1 cellular context compared by ENCODE assay signal in genomic region chr17:45277216-45277849, GRCh38.
TF ChIP-seq lines count a peak whose summit lies in the region.

No MANE protein-coding gene starts in this region.

TF ChIP-seq in HepG2, 621 proteins besides CTCF, POLR2A, EP300 and RAD21 (continued from another document and continues in another):
- TF ChIP-seq PCBP1 (IDR thresholded peaks at IDR 0.05; ENCODE audit: borderline replicate concordance, low read depth, low read length), result no peak
- peak; percentile 52; the same call in 1 of the 2 replicates for TF ChIP-seq KAT8 (CRISPR knock-in tag; IDR thresholded peaks at IDR 0.05)
- TF ChIP-seq NR2F6 (IDR thresholded peaks at IDR 0.05), result 0 out of 2 replicates have a peak, but pooled peaks have one; percentile 34
- TF ChIP-seq NR2F6 (CRISPR knock-in tag; IDR thresholded peaks at IDR 0.05), result no peak; the same call in 1 of the 2 replicates
- TF ChIP-seq ZFP36L2 (CRISPR knock-in tag; IDR thresholded peaks at IDR 0.05), result no peak
- no peak for TF ChIP-seq NR3C1 (CRISPR knock-in tag; IDR thresholded peaks at IDR 0.05)
- no peak for TF ChIP-seq FOSL1 (CRISPR knock-in tag; IDR thresholded peaks at IDR 0.05; ENCODE audit: borderline replicate concordance)
- TF ChIP-seq ZBTB38 (CRISPR knock-in tag; IDR thresholded peaks at IDR 0.05), result peak; percentile 58
- peak; percentile 43; the same call in 1 of the 2 replicates for TF ChIP-seq PITX1 (CRISPR knock-in tag; IDR thresholded peaks at IDR 0.05)
- TF ChIP-seq TBX3 (IDR thresholded peaks at IDR 0.05; ENCODE audit: borderline replicate concordance), result no peak
- no peak for TF ChIP-seq PREB (CRISPR knock-in tag; IDR thresholded peaks at IDR 0.05)
- TF ChIP-seq SATB2 (CRISPR knock-in tag; IDR thresholded peaks at IDR 0.05), result no peak; the same call in 1 of the 2 replicates
- TF ChIP-seq, protein P1, sequence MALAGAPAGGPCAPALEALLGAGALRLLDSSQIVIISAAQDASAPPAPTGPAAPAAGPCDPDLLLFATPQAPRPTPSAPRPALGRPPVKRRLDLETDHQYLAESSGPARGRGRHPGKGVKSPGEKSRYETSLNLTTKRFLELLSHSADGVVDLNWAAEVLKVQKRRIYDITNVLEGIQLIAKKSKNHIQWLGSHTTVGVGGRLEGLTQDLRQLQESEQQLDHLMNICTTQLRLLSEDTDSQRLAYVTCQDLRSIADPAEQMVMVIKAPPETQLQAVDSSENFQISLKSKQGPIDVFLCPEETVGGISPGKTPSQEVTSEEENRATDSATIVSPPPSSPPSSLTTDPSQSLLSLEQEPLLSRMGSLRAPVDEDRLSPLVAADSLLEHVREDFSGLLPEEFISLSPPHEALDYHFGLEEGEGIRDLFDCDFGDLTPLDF (CRISPR knock-in tag; IDR thresholded peaks at IDR 0.05), result no peak
- no peak for TF ChIP-seq ZNF329 (CRISPR knock-in tag; IDR thresholded peaks at IDR 0.05; ENCODE audit: low read depth)
- TF ChIP-seq SAFB2 (CRISPR knock-in tag; IDR thresholded peaks at IDR 0.05; ENCODE audit: borderline replicate concordance, low read depth), result no peak
- no peak for TF ChIP-seq PTBP1 (IDR thresholded peaks at IDR 0.05; ENCODE audit: low read depth, low read length, poor library complexity, severe bottlenecking)
- TF ChIP-seq, protein P2, sequence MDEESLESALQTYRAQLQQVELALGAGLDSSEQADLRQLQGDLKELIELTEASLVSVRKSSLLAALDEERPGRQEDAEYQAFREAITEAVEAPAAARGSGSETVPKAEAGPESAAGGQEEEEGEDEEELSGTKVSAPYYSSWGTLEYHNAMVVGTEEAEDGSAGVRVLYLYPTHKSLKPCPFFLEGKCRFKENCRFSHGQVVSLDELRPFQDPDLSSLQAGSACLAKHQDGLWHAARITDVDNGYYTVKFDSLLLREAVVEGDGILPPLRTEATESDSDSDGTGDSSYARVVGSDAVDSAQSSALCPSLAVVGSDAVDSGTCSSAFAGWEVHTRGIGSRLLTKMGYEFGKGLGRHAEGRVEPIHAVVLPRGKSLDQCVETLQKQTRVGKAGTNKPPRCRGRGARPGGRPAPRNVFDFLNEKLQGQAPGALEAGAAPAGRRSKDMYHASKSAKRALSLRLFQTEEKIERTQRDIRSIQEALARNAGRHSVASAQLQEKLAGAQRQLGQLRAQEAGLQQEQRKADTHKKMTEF (CRISPR knock-in tag; IDR thresholded peaks at IDR 0.05), result no peak
- no peak for TF ChIP-seq ZNF496 (CRISPR knock-in tag; IDR thresholded peaks at IDR 0.05; ENCODE audit: insufficient replicate concordance)
- no peak for TF ChIP-seq RBM39 (IDR thresholded peaks at IDR 0.05; ENCODE audit: low read depth, low read length, poor library complexity, severe bottlenecking)
- no peak for TF ChIP-seq ASH2L (IDR thresholded peaks at IDR 0.05; ENCODE audit: insufficient read length, low read depth, low read length)
- no peak for TF ChIP-seq MYNN (CRISPR knock-in tag; IDR thresholded peaks at IDR 0.05; ENCODE audit: low read depth)
- TF ChIP-seq, protein P3, sequence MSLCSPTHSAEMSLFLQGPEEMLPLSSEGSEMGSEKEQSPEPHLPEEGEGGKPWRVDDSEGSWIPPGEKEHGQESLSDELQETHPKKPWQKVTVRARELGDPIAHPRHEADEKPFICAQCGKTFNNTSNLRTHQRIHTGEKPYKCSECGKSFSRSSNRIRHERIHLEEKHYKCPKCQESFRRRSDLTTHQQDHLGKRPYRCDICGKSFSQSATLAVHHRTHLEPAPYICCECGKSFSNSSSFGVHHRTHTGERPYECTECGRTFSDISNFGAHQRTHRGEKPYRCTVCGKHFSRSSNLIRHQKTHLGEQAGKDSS (CRISPR knock-in tag; IDR thresholded peaks at IDR 0.05; ENCODE audit: borderline replicate concordance, low read depth), result 0 out of 2 replicates have a peak, but pooled peaks have one; percentile 81
- TF ChIP-seq, protein P4, sequence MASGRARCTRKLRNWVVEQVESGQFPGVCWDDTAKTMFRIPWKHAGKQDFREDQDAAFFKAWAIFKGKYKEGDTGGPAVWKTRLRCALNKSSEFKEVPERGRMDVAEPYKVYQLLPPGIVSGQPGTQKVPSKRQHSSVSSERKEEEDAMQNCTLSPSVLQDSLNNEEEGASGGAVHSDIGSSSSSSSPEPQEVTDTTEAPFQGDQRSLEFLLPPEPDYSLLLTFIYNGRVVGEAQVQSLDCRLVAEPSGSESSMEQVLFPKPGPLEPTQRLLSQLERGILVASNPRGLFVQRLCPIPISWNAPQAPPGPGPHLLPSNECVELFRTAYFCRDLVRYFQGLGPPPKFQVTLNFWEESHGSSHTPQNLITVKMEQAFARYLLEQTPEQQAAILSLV (CRISPR knock-in tag; IDR thresholded peaks at IDR 0.05; ENCODE audit: borderline replicate concordance), result no peak
- TF ChIP-seq ZNF282 (IDR thresholded peaks at IDR 0.05; ENCODE audit: partially characterized antibody), result no peak
- TF ChIP-seq ZSCAN12 (CRISPR knock-in tag; IDR thresholded peaks at IDR 0.05), result no peak
- no peak for TF ChIP-seq HNRNPH1 (optimal IDR thresholded peaks at IDR 0.05; ENCODE audit: low read depth, low read length)
- no peak for TF ChIP-seq FIP1L1 (IDR thresholded peaks at IDR 0.05; ENCODE audit: borderline replicate concordance, insufficient read depth, low read depth, low read length)
- TF ChIP-seq, protein P5, sequence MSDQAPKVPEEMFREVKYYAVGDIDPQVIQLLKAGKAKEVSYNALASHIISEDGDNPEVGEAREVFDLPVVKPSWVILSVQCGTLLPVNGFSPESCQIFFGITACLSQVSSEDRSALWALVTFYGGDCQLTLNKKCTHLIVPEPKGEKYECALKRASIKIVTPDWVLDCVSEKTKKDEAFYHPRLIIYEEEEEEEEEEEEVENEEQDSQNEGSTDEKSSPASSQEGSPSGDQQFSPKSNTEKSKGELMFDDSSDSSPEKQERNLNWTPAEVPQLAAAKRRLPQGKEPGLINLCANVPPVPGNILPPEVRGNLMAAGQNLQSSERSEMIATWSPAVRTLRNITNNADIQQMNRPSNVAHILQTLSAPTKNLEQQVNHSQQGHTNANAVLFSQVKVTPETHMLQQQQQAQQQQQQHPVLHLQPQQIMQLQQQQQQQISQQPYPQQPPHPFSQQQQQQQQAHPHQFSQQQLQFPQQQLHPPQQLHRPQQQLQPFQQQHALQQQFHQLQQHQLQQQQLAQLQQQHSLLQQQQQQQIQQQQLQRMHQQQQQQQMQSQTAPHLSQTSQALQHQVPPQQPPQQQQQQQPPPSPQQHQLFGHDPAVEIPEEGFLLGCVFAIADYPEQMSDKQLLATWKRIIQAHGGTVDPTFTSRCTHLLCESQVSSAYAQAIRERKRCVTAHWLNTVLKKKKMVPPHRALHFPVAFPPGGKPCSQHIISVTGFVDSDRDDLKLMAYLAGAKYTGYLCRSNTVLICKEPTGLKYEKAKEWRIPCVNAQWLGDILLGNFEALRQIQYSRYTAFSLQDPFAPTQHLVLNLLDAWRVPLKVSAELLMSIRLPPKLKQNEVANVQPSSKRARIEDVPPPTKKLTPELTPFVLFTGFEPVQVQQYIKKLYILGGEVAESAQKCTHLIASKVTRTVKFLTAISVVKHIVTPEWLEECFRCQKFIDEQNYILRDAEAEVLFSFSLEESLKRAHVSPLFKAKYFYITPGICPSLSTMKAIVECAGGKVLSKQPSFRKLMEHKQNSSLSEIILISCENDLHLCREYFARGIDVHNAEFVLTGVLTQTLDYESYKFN (CRISPR knock-in tag; conservative IDR thresholded peaks at IDR 0.05), result peak; percentile 52; the same call in 1 of the 2 replicates
- TF ChIP-seq SKI (IDR thresholded peaks at IDR 0.05; ENCODE audit: partially characterized antibody), result peak; percentile 20
- no peak for TF ChIP-seq KLF15 (CRISPR knock-in tag; IDR thresholded peaks at IDR 0.05; ENCODE audit: borderline replicate concordance)
- TF ChIP-seq ZNF317 (CRISPR knock-in tag; IDR thresholded peaks at IDR 0.05), result no peak
- no peak for TF ChIP-seq MXD4 (CRISPR knock-in tag; IDR thresholded peaks at IDR 0.05)
- TF ChIP-seq ZNF512 (CRISPR knock-in tag; IDR thresholded peaks at IDR 0.05), result no peak
- TF ChIP-seq ISL2 (CRISPR knock-in tag; IDR thresholded peaks at IDR 0.05), result no peak
- TF ChIP-seq ZFY (CRISPR knock-in tag; IDR thresholded peaks at IDR 0.05), result no peak
- TF ChIP-seq PRDM4 (CRISPR knock-in tag; IDR thresholded peaks at IDR 0.05; ENCODE audit: borderline replicate concordance), result no peak
- TF ChIP-seq ZNF556 (CRISPR knock-in tag; IDR thresholded peaks at IDR 0.05; ENCODE audit: borderline replicate concordance), result no peak
- peak; percentile 64 for TF ChIP-seq SALL1 (CRISPR knock-in tag; IDR thresholded peaks at IDR 0.05)
- TF ChIP-seq NFE2L1 (CRISPR knock-in tag; IDR thresholded peaks at IDR 0.05; ENCODE audit: borderline replicate concordance), result no peak
- no peak for TF ChIP-seq RBM22 (optimal IDR thresholded peaks at IDR 0.05; ENCODE audit: low read length)
- TF ChIP-seq ARID3A (IDR thresholded peaks at IDR 0.05; ENCODE audit: low read depth, low read length), result no peak
- TF ChIP-seq DNMT1 (CRISPR knock-in tag; IDR thresholded peaks at IDR 0.05), result no peak
- no peak for TF ChIP-seq FUBP1 (CRISPR knock-in tag; IDR thresholded peaks at IDR 0.05; ENCODE audit: borderline replicate concordance)
- no peak for TF ChIP-seq KLF13 (CRISPR knock-in tag; IDR thresholded peaks at IDR 0.05)
- TF ChIP-seq AGO1 (IDR thresholded peaks at IDR 0.05; ENCODE audit: low read depth, low read length, poor library complexity, severe bottlenecking), result no peak
- TF ChIP-seq CREBL2 (CRISPR knock-in tag; IDR thresholded peaks at IDR 0.05; ENCODE audit: borderline replicate concordance), result no peak
- TF ChIP-seq ZBTB26 (CRISPR knock-in tag; IDR thresholded peaks at IDR 0.05; ENCODE audit: borderline replicate concordance), result no peak
